Comparison of ENCODE assay signal across 20 cellular contexts in genomic region chr2:9345343-9345742, GRCh38.
"Had no signal": no experiment of that assay in that cellular context is flagged by ENCODE, and none has a peak within 500 bp of the region (broad histone marks: within the 10 kb centered on the region; RNA-seq: fewer than 3 reads in every experiment).

No MANE protein-coding gene starts in this region.

- FAIRE-seq: RCC 7860 had no signal

- H3K9me3 ChIP-seq: MG63, SK-N-SH had no signal

- H3K9ac ChIP-seq: SK-N-SH had no signal

- H3K27me3 ChIP-seq: MG63 had no signal

- H3K4me2 ChIP-seq: SK-N-SH had no signal

- DNase-seq: IMR-90, Karpas-422, KG1, MG63, NCI-H1092, NCI-H1105 treated with DMSO at 0.1 percent for 48 hours, NCI-H1417 treated with DMSO at 0.1 percent for 48 hours, NCI-H146, NCI-H1694 treated with DMSO at 0.1 percent for 48 hours, NCI-H1930, NCI-H2081, NCI-H2107, NCI-H2227 treated with DMSO at 0.1 percent for 48 hours, NCI-H524, NCI-H526 treated with DMSO at 0.1 percent for 48 hours, NCI-H748 treated with DMSO at 0.1 percent for 48 hours, RPMI8226, SHP77, SK-N-SH had no signal

- H3K4me3 ChIP-seq: MG63 had no signal
